ENCODE assay signal across 15 cellular contexts in the genomic region with DNA sequence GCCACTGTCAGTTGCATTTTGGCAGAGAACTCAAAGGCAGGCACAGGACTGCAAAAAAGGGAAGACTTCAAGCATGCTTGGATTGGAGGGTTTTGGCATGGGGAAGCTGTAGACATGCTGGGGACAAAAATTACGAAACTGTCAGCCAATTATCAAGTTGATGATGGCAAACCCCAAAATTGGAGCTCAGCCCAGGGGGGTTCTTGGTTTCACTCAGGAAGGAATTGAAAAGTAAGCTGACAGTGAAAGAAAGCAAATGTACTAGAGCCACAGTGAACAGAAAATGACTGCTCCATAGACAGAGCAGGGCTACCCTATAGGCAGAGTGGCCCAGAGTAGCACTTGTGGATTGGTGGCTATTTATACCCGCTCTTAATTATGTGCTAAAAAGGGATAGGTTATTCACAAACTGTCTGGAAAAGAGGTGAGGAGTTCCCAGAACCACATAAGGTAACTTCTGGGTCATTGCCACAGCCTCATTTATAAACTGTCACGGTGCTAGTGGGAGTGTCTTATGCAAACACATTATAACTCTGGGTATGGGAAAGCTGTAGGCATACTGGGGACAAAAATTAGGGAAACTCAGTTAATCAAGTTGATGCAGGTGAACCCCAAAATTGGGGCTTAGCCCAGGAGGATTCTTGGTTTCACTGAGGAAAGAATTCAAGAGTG. TPM values are rescaled to one million over a fixed set of nuclear protein-coding genes. Genes with fewer than 3 reads are reported as not detected.
DNase-seq lines count a peak whose midpoint lies in the region; ATAC-seq and TF ChIP-seq lines count a peak whose summit lies in the region.
"Had no signal": no experiment of that assay in that cellular context is flagged by ENCODE, and none has a peak within 500 bp of the region (broad histone marks: within the 10 kb centered on the region; RNA-seq: fewer than 3 reads in every experiment).

No MANE protein-coding gene starts in this region.

- no peak overlapping the region for H3K4me3 ChIP-seq in NB4 (ENCODE audit: low read depth, low read length)
- no peak overlapping the region for H3K4me3 ChIP-seq in esophagus muscularis mucosa
- H3K4me3 ChIP-seq in mucosa of descending colon: no peak overlapping the region
- no peak overlapping the region for H3K4me3 ChIP-seq in smooth muscle cell
- H3K4me3 ChIP-seq in MM.1S (ENCODE audit: low read length): no peak overlapping the region
- H3K4me3 ChIP-seq: Peyer's patch had no signal

- TF ChIP-seq EP300 in esophagus muscularis mucosa (IDR thresholded peaks at IDR 0.05): no peak

- TF ChIP-seq CTCF in NB4 (IDR thresholded peaks at IDR 0.05; ENCODE audit: low read depth, low read length) (no peak), esophagus muscularis mucosa (IDR thresholded peaks at IDR 0.05) (no peak), mucosa of descending colon (IDR thresholded peaks at IDR 0.05) (no peak), smooth muscle cell (IDR thresholded peaks at IDR 0.05; ENCODE audit: borderline replicate concordance, insufficient read depth, poor library complexity, severe bottlenecking) (no peak), endothelial cell (IDR thresholded peaks at IDR 0.05; ENCODE audit: unreplicated experiment) (no peak), MM.1S (IDR thresholded peaks at IDR 0.05; ENCODE audit: low read length) (no peak)

- ATAC-seq in mucosa of descending colon: peak; percentile 88

- TF ChIP-seq POLR2A in NB4 (IDR thresholded peaks at IDR 0.05; ENCODE audit: extremely low read depth, insufficient read length): no peak
- TF ChIP-seq POLR2A in esophagus muscularis mucosa (IDR thresholded peaks at IDR 0.05; ENCODE audit: low read depth): no peak

- H4K20me1 ChIP-seq in smooth muscle cell (ENCODE audit: low read depth) (no peaks in the 10 kb centered on the region), MM.1S (ENCODE audit: insufficient read depth, low read length) (no peaks in the 10 kb centered on the region)

- no peak overlapping the region for H3K4me2 ChIP-seq in smooth muscle cell
- H3K4me2 ChIP-seq in MM.1S (ENCODE audit: low read depth, low read length): no peak overlapping the region

- H3K4me1 ChIP-seq in esophagus muscularis mucosa: peaks cover 0 to 15% (median 14%) of the 10 kb centered on the region in 4 donors
- peaks cover 22% of the 10 kb centered on the region for H3K4me1 ChIP-seq in mucosa of descending colon (ENCODE audit: low read depth)
- H3K4me1 ChIP-seq in smooth muscle cell (ENCODE audit: low read depth): no peaks in the 10 kb centered on the region
- peaks cover 6% of the 10 kb centered on the region; the same call in 1 of the 2 replicates for H3K4me1 ChIP-seq in MM.1S (ENCODE audit: low read length)
- H3K4me1 ChIP-seq: Peyer's patch had no signal

- H3K9me2 ChIP-seq in MM.1S (replicated peaks; ENCODE audit: insufficient read depth, low read length): no peaks in the 10 kb centered on the region

- H3K27ac ChIP-seq in esophagus muscularis mucosa (replicated peaks in 1 of 4): peak overlapping the region; percentile 1 to 69 (median 42)
- H3K27ac ChIP-seq in smooth muscle cell (ENCODE audit: low read depth): no peak overlapping the region
- H3K27ac ChIP-seq in MM.1S (ENCODE audit: low read length): no peak overlapping the region
- H3K27ac ChIP-seq: Peyer's patch had no signal

- H3K79me2 ChIP-seq in smooth muscle cell (ENCODE audit: low read depth) (no peaks in the 10 kb centered on the region), MM.1S (ENCODE audit: low read length) (no peaks in the 10 kb centered on the region)

- H3K4me3 Mint-ChIP-seq in endothelial cell (ENCODE audit: unreplicated experiment): no peak overlapping the region
- H3K4me3 Mint-ChIP-seq: activated CD4-positive, alpha-beta memory T cell treated with anti-CD3 and anti-CD28 coated beads, Interleukin-2, amount 10 ng/mL, durations not matched to agents 7 days and 5 days; dendritic cell treated with granulocyte-macrophage colony-stimulating factor and Interleukin-4, amounts not matched to agents 40 ng/mL and 50 ng/mL, for 4 days had no signal

- 45% methylated on average over 3 of the region's 3 CpGs for WGBS in esophagus muscularis mucosa
- WGBS in smooth muscle cell (ENCODE audit: low lambda C conversion rate): 93% methylated on average over 3 of the region's 3 CpGs

- H3K27me3 ChIP-seq in esophagus muscularis mucosa: no peaks in the 10 kb centered on the region
- no peaks in the 10 kb centered on the region for H3K27me3 ChIP-seq in smooth muscle cell (ENCODE audit: low read depth)
- H3K27me3 ChIP-seq in MM.1S (replicated peaks; ENCODE audit: insufficient read depth, low read length): no peaks in the 10 kb centered on the region
- H3K27me3 ChIP-seq: Peyer's patch had no signal

- intact Hi-C loops in esophagus muscularis mucosa (cut with DNase I) (no loop called here), mucosa of descending colon (cut with DNase I, micrococcal nuclease) (no loop called here)

- H3K36me3 Mint-ChIP-seq in endothelial cell (ENCODE audit: low read depth, unreplicated experiment): no peaks in the 10 kb centered on the region

- H3K9ac ChIP-seq in smooth muscle cell (ENCODE audit: low read depth): no peak overlapping the region
- H3K9ac ChIP-seq in MM.1S (ENCODE audit: low read length): no peak overlapping the region

- no peak overlapping the region for H2AFZ ChIP-seq in smooth muscle cell (ENCODE audit: low read depth)
- H2AFZ ChIP-seq in MM.1S (ENCODE audit: low read length): no peak overlapping the region

- H3F3A ChIP-seq in smooth muscle cell (ENCODE audit: low read depth): no peaks in the 10 kb centered on the region
- no peaks in the 10 kb centered on the region for H3F3A ChIP-seq in MM.1S (ENCODE audit: insufficient read depth, low read length)

- H3K36me3 ChIP-seq in esophagus muscularis mucosa: no peaks in the 10 kb centered on the region
- H3K36me3 ChIP-seq in mucosa of descending colon (ENCODE audit: low read depth): no peaks in the 10 kb centered on the region
- H3K36me3 ChIP-seq in smooth muscle cell (ENCODE audit: low read depth): no peaks in the 10 kb centered on the region
- no peaks in the 10 kb centered on the region for H3K36me3 ChIP-seq in MM.1S (replicated peaks; ENCODE audit: insufficient read depth, low read length)
- H3K36me3 ChIP-seq: Peyer's patch had no signal

- H3K9me3 Mint-ChIP-seq in endothelial cell (ENCODE audit: unreplicated experiment): no peaks in the 10 kb centered on the region
- H3K9me3 Mint-ChIP-seq: activated CD4-positive, alpha-beta memory T cell treated with anti-CD3 and anti-CD28 coated beads, Interleukin-2, amount 10 ng/mL, durations not matched to agents 7 days and 5 days; dendritic cell treated with granulocyte-macrophage colony-stimulating factor and Interleukin-4, amounts not matched to agents 40 ng/mL and 50 ng/mL, for 4 days had no signal

- no peaks in the 10 kb centered on the region for H3K9me3 ChIP-seq in esophagus muscularis mucosa
- no peaks in the 10 kb centered on the region for H3K9me3 ChIP-seq in mucosa of descending colon
- H3K9me3 ChIP-seq in smooth muscle cell (replicated peaks; ENCODE audit: low read depth): no peaks in the 10 kb centered on the region
- H3K9me3 ChIP-seq in MM.1S (replicated peaks; ENCODE audit: insufficient read depth, low read length): no peaks in the 10 kb centered on the region
- H3K9me3 ChIP-seq: Peyer's patch had no signal

- DNase-seq in CD1c-positive myeloid dendritic cell (ENCODE audit: extremely low spot score) (peak; percentile 12), NB4 (ENCODE audit: low read depth) (peak; percentile 11), esophagus muscularis mucosa (ENCODE audit: extremely low spot score) (no peak), mucosa of descending colon (peak in 1 of 3 donors; percentile 67), NCI-H1092 treated with DMSO at 0.1 percent for 48 hours (lab: John Stamatoyannopoulos, UW) (no peak), smooth muscle cell (lab: John Stamatoyannopoulos, UW; ENCODE audit: unreplicated experiment) (no peak), endothelial cell (ENCODE audit: low spot score) (no peak), MM.1S (no peak)
- DNase-seq: activated CD4-positive, alpha-beta memory T cell treated with anti-CD3 and anti-CD28 coated beads, Interleukin-2, amount 10 ng/mL, durations not matched to agents 7 days and 5 days; DMS79 treated with DMSO at 0.1 percent for 48 hours; mesendoderm; trophoblast cell had no signal

- H3K27me3 Mint-ChIP-seq in endothelial cell (ENCODE audit: unreplicated experiment): peaks cover 2% of the 10 kb centered on the region
- H3K27me3 Mint-ChIP-seq: dendritic cell treated with granulocyte-macrophage colony-stimulating factor and Interleukin-4, amounts not matched to agents 40 ng/mL and 50 ng/mL, for 4 days had no signal

- no peaks in the 10 kb centered on the region for H3K4me1 Mint-ChIP-seq in endothelial cell (ENCODE audit: unreplicated experiment)

- H3K27ac Mint-ChIP-seq in endothelial cell (ENCODE audit: unreplicated experiment): no peak overlapping the region
- H3K27ac Mint-ChIP-seq: activated CD4-positive, alpha-beta memory T cell treated with anti-CD3 and anti-CD28 coated beads, Interleukin-2, amount 10 ng/mL, durations not matched to agents 7 days and 5 days; dendritic cell treated with granulocyte-macrophage colony-stimulating factor and Interleukin-4, amounts not matched to agents 40 ng/mL and 50 ng/mL, for 4 days had no signal

RNA-seq across cellular contexts. Expression of a gene that starts 14.5 kb away (rescaled TPM):
- total RNA-seq in esophagus muscularis mucosa: not detected
- total RNA-seq in mucosa of descending colon: 1 to 10 TPM in 1 of 3 donors, under 1 TPM in 1, not detected in 1; 0.70 to 2.2 TPM
- not detected in 2 replicates for total RNA-seq in smooth muscle cell
- not detected in 2 replicates for polyA plus RNA-seq in smooth muscle cell
- 1.1 TPM for total RNA-seq in endothelial cell (ENCODE audit: unreplicated experiment)
- total RNA-seq: activated CD4-positive, alpha-beta memory T cell treated with anti-CD3 and anti-CD28 coated beads, Interleukin-2, amount 10 ng/mL, durations not matched to agents 7 days and 5 days; osteocyte; Peyer's patch had no signal

RNA-seq across cellular contexts. Expression of a gene that starts 46.3 kb away (rescaled TPM):
- 10 to 100 TPM; 47.7 to 68.5 (median 49.7) TPM for total RNA-seq in esophagus muscularis mucosa
- total RNA-seq in mucosa of descending colon: 10 to 100 TPM; 63.0 to 71.5 (median 68.6) TPM
- 98.8 and 106 TPM in 2 replicates for total RNA-seq in smooth muscle cell
- 6.8 and 7.9 TPM in 2 replicates for polyA plus RNA-seq in smooth muscle cell
- 32.5 TPM for total RNA-seq in endothelial cell (ENCODE audit: unreplicated experiment)

Comparison
In these comparisons a context has a peak if more than half of its experiments do, and no peak if none do; other contexts are left out.
1. DNase-seq: peak in CD1c-positive myeloid dendritic cell (single experiment) and NB4 (single experiment); none in esophagus muscularis mucosa (single experiment), NCI-H1092 treated with DMSO at 0.1 percent for 48 hours (single experiment), smooth muscle cell (single experiment), endothelial cell (single experiment) and MM.1S (single experiment).
2. H3K27ac ChIP-seq: peak in esophagus muscularis mucosa (4 of 4); none in smooth muscle cell (single experiment) and MM.1S (single experiment).